In the genomic region with DNA sequence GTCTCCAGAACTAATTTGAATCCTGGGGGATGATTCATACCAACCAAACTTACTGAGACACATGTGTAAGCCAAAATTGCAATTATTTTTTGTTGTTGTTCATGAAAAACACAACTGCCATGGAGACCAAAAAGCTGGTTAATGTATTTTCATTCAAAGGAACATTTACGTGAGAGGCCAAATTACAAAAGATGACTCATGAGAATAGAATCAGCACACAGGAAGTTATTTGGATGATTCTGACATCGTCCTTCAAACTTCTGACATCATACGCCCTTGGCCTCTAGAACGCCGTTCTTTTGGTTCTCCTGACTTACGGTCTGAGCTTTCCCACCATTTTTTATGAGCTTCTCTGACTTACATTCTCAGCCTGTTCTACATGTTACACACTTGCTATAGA, we compare ENCODE assay signal across 13 cellular contexts. TPM values are rescaled to one million over a fixed set of nuclear protein-coding genes. Genes with fewer than 3 reads are reported as not detected.
DNase-seq lines count a peak whose midpoint lies in the region; ATAC-seq and FAIRE-seq lines count a peak whose summit lies in the region.
"Had no signal": no experiment of that assay in that cellular context is flagged by ENCODE, and none has a peak within 500 bp of the region (broad histone marks: within the 10 kb centered on the region; RNA-seq: fewer than 3 reads in every experiment).

No MANE protein-coding gene starts in this region.

- peaks cover 7 to 15% of the 10 kb centered on the region in 2 donors for H3K36me3 Mint-ChIP-seq in activated naive CD4-positive, alpha-beta T cell treated with anti-CD3 and anti-CD28 coated beads, Interleukin-2, amount 50 U/mL, for 72 hours
- H3K36me3 Mint-ChIP-seq: neural progenitor cell had no signal

- no peak for ATAC-seq in activated naive CD4-positive, alpha-beta T cell treated with anti-CD3 and anti-CD28 coated beads, Interleukin-2, amount 50 U/mL, for 72 hours

- H3K9me3 Mint-ChIP-seq in activated naive CD4-positive, alpha-beta T cell treated with anti-CD3 and anti-CD28 coated beads, Interleukin-2, amount 50 U/mL, for 72 hours = no peaks in the 10 kb centered on the region

- no peak overlapping the region for H3K27ac Mint-ChIP-seq in activated naive CD4-positive, alpha-beta T cell treated with anti-CD3 and anti-CD28 coated beads, Interleukin-2, amount 50 U/mL, for 72 hours
- H3K27ac Mint-ChIP-seq: activated T-helper 2 cell treated with anti-CD3 and anti-CD28 coated beads, Interferon-gamma antibody, Interleukin-2, Interleukin-4, amounts not matched to agents 10 μg/mL and 5 μg/mL and 100 μg/mL, durations not matched to agents 14 hours and 24 hours and 36 hours; neural progenitor cell had no signal

- DNase-seq in A172 (ENCODE audit: low spot score) (peak; percentile 42), HT1080 (ENCODE audit: low read depth) (peak; percentile 64), caudate nucleus (lab: John Stamatoyannopoulos, UW) (no peak), iris pigment epithelial cell (ENCODE audit: low read depth) (peak; percentile 75), COLO668 (lab: John Stamatoyannopoulos, UW; ENCODE audit: unreplicated experiment) (no peak), ACHN (no peak), HTR-8/SVneo (ENCODE audit: insufficient read length, low spot score) (no peak)
- no peak for DNase-seq in activated naive CD4-positive, alpha-beta T cell treated with anti-CD3 and anti-CD28 coated beads, Interleukin-2, amount 50 U/mL, for 72 hours (ENCODE audit: low spot score in 2 of 2)
- DNase-seq: cerebellar nuclear complex, NCI-H146, SW 1271 had no signal

- in situ Hi-C loops in ACHN (cut with HindIII; ENCODE audit: low pct_ligation_motif_present, low pct_unique_long_range_greater_than_20kb, low sequenced_read_pairs) = no loop called here

- no peak for FAIRE-seq in HTR-8/SVneo (lab: Jason Lieb, UNC)

- H3K27ac ChIP-seq in caudate nucleus (ENCODE audit: low read depth, low read length) = peak overlapping the region; percentile 3
- H3K27ac ChIP-seq: neural progenitor cell had no signal

RNA-seq across cellular contexts. Expression of a gene that starts 3.0 kb away (rescaled TPM):
- total RNA-seq in A172 (2014; rRNA removed; shearing (Covaris generic)) = 16.2 and 16.7 TPM in 2 replicates
- 2.3 TPM in 2 replicates for total RNA-seq in HT1080 (2014; rRNA removed; shearing (Covaris generic))
- polyA plus RNA-seq in HT1080 (2015; cell fraction: cytosol; rRNA removed) = 5.5 and 5.9 TPM in 2 replicates
- 14.8 and 16.0 TPM in 2 replicates for polyA plus RNA-seq in HT1080 (2015; cell fraction: nucleus; rRNA removed)
- 10 to 100 TPM in 1 of 2 donors, 1 to 10 TPM in 1; 6.7 to 17.6 TPM for total RNA-seq in activated naive CD4-positive, alpha-beta T cell treated with anti-CD3 and anti-CD28 coated beads, Interleukin-2, amount 50 U/mL, for 72 hours

Comparison
In these comparisons a context has a peak if more than half of its experiments do, and no peak if none do; other contexts are left out.
1. DNase-seq: peak in A172 (single experiment), HT1080 (single experiment) and iris pigment epithelial cell (single experiment); none in caudate nucleus (0 of 61), COLO668 (single experiment), ACHN (single experiment), activated naive CD4-positive, alpha-beta T cell treated with anti-CD3 and anti-CD28 coated beads, Interleukin-2, amount 50 U/mL, for 72 hours (0 of 2) and HTR-8/SVneo (single experiment).